10 cellular contexts compared by ENCODE assay signal in genomic region chr1:110872366-110872744, GRCh38. TPM values are rescaled to one million over a fixed set of nuclear protein-coding genes. Genes with fewer than 3 reads are reported as not detected.
DNase-seq lines count a peak whose midpoint lies in the region; ATAC-seq and TF ChIP-seq lines count a peak whose summit lies in the region.
"Had no signal": no experiment of that assay in that cellular context is flagged by ENCODE, and none has a peak within 500 bp of the region (broad histone marks: within the 10 kb centered on the region; RNA-seq: fewer than 3 reads in every experiment).

No MANE protein-coding gene starts in this region.

- peaks cover 12% of the 10 kb centered on the region for H3K36me3 Mint-ChIP-seq in T-cell
- H3K36me3 Mint-ChIP-seq in naive B cell: peaks cover 26 to 28% of the 10 kb centered on the region in 2 donors

- in situ Hi-C loops in GM13976 (cut with MboI; ENCODE audit: low sequenced_read_pairs, unreplicated experiment): loop anchor here (10.0 kb wide), 2 partner anchors 272 to 352 kb away; partner anchors contain the start of genes CEPT1, CHI3L2 and DRAM2

- H3K9me3 Mint-ChIP-seq in T-cell (peaks cover 0 to 8% (median 0%) of the 10 kb centered on the region in 3 donors), naive B cell (peaks cover 0 to 2% (median 0%) of the 10 kb centered on the region in 7 donors)

- H3K27ac Mint-ChIP-seq in T-cell (peak overlapping the region; percentile 98 to 99), naive B cell (peak overlapping the region; percentile 96 to 99 (median 98))

- ATAC-seq in GM21576 (IDR thresholded peaks at IDR 0.05; ENCODE audit: unreplicated experiment): peak; percentile 27
- ATAC-seq in T-cell (replicated peaks in 1 of 4): peak in 1 of 4 experiments; percentile 3
- ATAC-seq in naive B cell (ENCODE audit: low read depth in 2 of 2): peak; percentile 74 to 78
- ATAC-seq in left ventricle myocardium superior: no peak

- DNase-seq in T-cell (no peak), naive B cell (peak; percentile 80), 8988T (no peak), left ventricle myocardium superior (no peak), NCI-H2171 (lab: John Stamatoyannopoulos, UW) (no peak), GM13976 (ENCODE audit: low spot score) (no peak)
- DNase-seq: right cardiac atrium, uterus had no signal

- H3K4me1 Mint-ChIP-seq in T-cell (peaks cover 49 to 79% (median 57%) of the 10 kb centered on the region in 3 donors), naive B cell (peaks cover 59 to 71% (median 65%) of the 10 kb centered on the region in 3 donors)

- CTCF ChIA-PET in T-cell (lab: Charles Lee): interaction anchor here in 1 of 2 donors (0.6 kb wide), 1 partner anchor 8 kb away, joined by 4 read pairs; no protein-coding TSS in a partner anchor

- H3K27me3 Mint-ChIP-seq in T-cell: no peaks in the 10 kb centered on the region
- H3K27me3 Mint-ChIP-seq in naive B cell: no peaks in the 10 kb centered on the region

- TF ChIP-seq CTCF in GM12875 (IDR thresholded peaks at IDR 0.05; ENCODE audit: borderline replicate concordance, insufficient read depth, low read depth, low read length) (no peak), GM13976 (IDR thresholded peaks at IDR 0.05; ENCODE audit: borderline replicate concordance, control extremely low read depth, extremely low read depth, insufficient read depth, missing control alignments) (no peak)

- peak overlapping the region; percentile 74 for H3K4me3 ChIP-seq in GM12875 (ENCODE audit: low read depth, low read length)
- H3K4me3 ChIP-seq: uterus had no signal

- intact Hi-C loops in left ventricle myocardium superior (cut with micrococcal nuclease): no loop called here

- POLR2A ChIA-PET in T-cell (lab: Charles Lee): interaction anchor here in 1 of 2 donors (0.5 to 1.7 kb wide), 5 partner anchors 16 to 474 kb away, joined by 3 to 13 read pairs (median 3); no protein-coding TSS in a partner anchor

- peak overlapping the region; percentile 97 to 99 (median 97) for H3K4me3 Mint-ChIP-seq in T-cell
- H3K4me3 Mint-ChIP-seq in naive B cell: peak overlapping the region; percentile 87 to 98 (median 97)

RNA-seq across cellular contexts. Expression of gene CD53, which starts 0.6 kb away (rescaled TPM):
- 100 to 1,000 TPM; 288 to 405 (median 386) TPM for total RNA-seq in T-cell
- polyA plus RNA-seq in naive B cell (ENCODE audit: low read depth in 6 of 6): 1,000 to 10,000 TPM; 1,145 to 1,609 (median 1,337) TPM
- total RNA-seq in left ventricle myocardium superior: 13.2 TPM

Comparison
In these comparisons a context has a peak if more than half of its experiments do, and no peak if none do; other contexts are left out.
1. RNA of gene CD53, which starts 0.6 kb away (total RNA-seq): 288 to 405 TPM in T-cell; 13.2 TPM in left ventricle myocardium superior (single experiment); every median in the first group is over 10 times any median in the second.